ENCODE assay signal across 1 cellular context in genomic region chr9:125137200-125137599, GRCh38.
A peak's percentile ranks its signal among the peaks of the same experiment; 100 is the strongest.
TF ChIP-seq lines count a peak whose summit lies in the region.

No MANE protein-coding gene starts in this region.

TF ChIP-seq in IMR-90, 13 proteins besides CTCF, POLR2A, EP300 and RAD21 (continued from another document):
- TF ChIP-seq USF2 (IDR thresholded peaks at IDR 0.05; ENCODE audit: low read depth, low read length) (no peak), CHD1 (IDR thresholded peaks at IDR 0.05; ENCODE audit: low read depth, low read length) (no peak), MAZ (IDR thresholded peaks at IDR 0.05; ENCODE audit: borderline replicate concordance, low read depth, low read length) (no peak), SMC3 (IDR thresholded peaks at IDR 0.05; ENCODE audit: low read depth, low read length) (no peak), ELK1 (IDR thresholded peaks at IDR 0.05; ENCODE audit: borderline replicate concordance, low read depth, low read length) (no peak), BHLHE40 (IDR thresholded peaks at IDR 0.05; ENCODE audit: low read depth, low read length) (peak; percentile 33; the same call in 1 of the 2 replicates), NFE2L2 (IDR thresholded peaks at IDR 0.05; ENCODE audit: low read depth, low read length) (no peak), FOS (IDR thresholded peaks at IDR 0.05; ENCODE audit: low read depth, low read length) (no peak; the same call in 1 of the 2 replicates)
